In the genomic region with DNA sequence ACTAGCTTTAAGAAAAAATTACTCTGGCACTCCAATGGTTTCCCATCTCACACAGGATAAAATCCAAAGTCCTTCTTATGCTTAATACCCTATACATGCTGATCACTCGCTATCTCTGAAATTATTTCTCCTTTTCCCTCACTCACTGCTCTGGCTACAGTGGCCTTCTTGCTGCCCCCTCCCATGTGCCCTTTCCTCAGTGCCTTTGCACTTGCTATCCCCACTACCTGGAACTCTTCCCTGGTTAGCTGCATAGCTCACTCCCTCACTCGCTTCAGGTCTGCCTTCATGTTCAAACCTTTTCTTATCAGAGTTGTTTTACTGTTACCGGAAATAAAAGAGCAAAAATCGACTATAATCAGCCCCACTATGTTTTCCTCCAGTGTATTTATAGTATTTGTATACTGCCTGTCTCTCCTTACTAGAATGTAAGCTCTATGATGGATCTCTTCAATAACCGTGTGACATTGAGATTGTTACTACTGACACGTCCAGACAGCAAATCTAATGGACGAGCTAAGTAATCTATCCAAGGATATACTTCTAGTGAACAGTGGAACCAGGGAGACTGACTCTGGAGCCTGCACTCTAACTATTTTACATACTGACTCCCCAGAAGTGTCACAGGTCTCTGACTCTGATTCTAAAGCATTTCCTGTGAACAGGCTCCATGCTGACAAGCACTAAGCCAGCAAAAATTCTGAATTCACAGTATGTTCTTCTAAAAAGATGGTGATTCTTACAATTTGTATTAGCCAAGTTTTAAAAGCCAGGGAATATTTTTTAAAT, we compare ENCODE assay signal across 11 cellular contexts. TPM values are rescaled to one million over a fixed set of nuclear protein-coding genes. Genes with fewer than 3 reads are reported as not detected.
DNase-seq lines count a peak whose midpoint lies in the region; ATAC-seq, FAIRE-seq and TF ChIP-seq lines count a peak whose summit lies in the region.
"Had no signal": no experiment of that assay in that cellular context is flagged by ENCODE, and none has a peak within 500 bp of the region (broad histone marks: within the 10 kb centered on the region; RNA-seq: fewer than 3 reads in every experiment).

No MANE protein-coding gene starts in this region.

- intact Hi-C loops in dorsolateral prefrontal cortex (cut with DNase I): no loop called here

- no peaks in the 10 kb centered on the region for H3K9me3 Mint-ChIP-seq in astrocyte (ENCODE audit: unreplicated experiment)
- H3K9me3 Mint-ChIP-seq: activated B cell treated with CpG ODN at 0.5 μM for 24 hours had no signal

- peak overlapping the region; percentile 66 for H3K4me2 ChIP-seq in astrocyte (ENCODE audit: low read length)
- peak overlapping the region; percentile 63 for H3K4me2 ChIP-seq in keratinocyte (ENCODE audit: control insufficient read depth, extremely low read depth, insufficient read depth, low read depth, low read length)

- no peaks in the 10 kb centered on the region for H3K36me3 Mint-ChIP-seq in astrocyte (ENCODE audit: low read depth, unreplicated experiment)

- H3K4me1 ChIP-seq in astrocyte (ENCODE audit: insufficient read depth, low read length) (peaks cover 28% of the 10 kb centered on the region), keratinocyte (ENCODE audit: control insufficient read depth, extremely low read depth, insufficient read depth, low read length) (peaks cover 30% of the 10 kb centered on the region)

- no peaks in the 10 kb centered on the region for H4K20me1 ChIP-seq in astrocyte (ENCODE audit: insufficient read depth, low read length)
- no peaks in the 10 kb centered on the region for H4K20me1 ChIP-seq in keratinocyte (ENCODE audit: control insufficient read depth, extremely low read depth, insufficient read depth, low read length)

- no peak for TF ChIP-seq POLR2A in erythroblast (IDR thresholded peaks at IDR 0.05; ENCODE audit: low read length)

- H2AFZ ChIP-seq in astrocyte (ENCODE audit: low read depth, low read length) (peak overlapping the region; percentile 82), keratinocyte (ENCODE audit: control insufficient read depth, low read length) (no peak overlapping the region)

- no peaks in the 10 kb centered on the region for H3K9me1 ChIP-seq in keratinocyte (ENCODE audit: control insufficient read depth, extremely low read depth, insufficient read depth, low read length)

- H3K27ac ChIP-seq in 22Rv1 (peak overlapping the region; percentile 39), astrocyte (ENCODE audit: low read depth, low read length) (peak overlapping the region; percentile 59), keratinocyte (ENCODE audit: control insufficient read depth, insufficient read depth, low read length) (peak overlapping the region; percentile 44), dorsolateral prefrontal cortex (peak overlapping the region in 7 of 59 donors; percentile 5 to 51 (median 30))

- FAIRE-seq in astrocyte (lab: Jason Lieb, UNC) (peak; percentile 73), keratinocyte (lab: Jason Lieb, UNC) (peak; percentile 69)
- FAIRE-seq: endometrium had no signal

- H3K36me3 ChIP-seq in astrocyte (ENCODE audit: insufficient read depth, low read length) (no peaks in the 10 kb centered on the region), keratinocyte (ENCODE audit: control insufficient read depth in 2 of 2, extremely low read depth in 1 of 2, insufficient read depth in 2 of 2, low read length in 2 of 2) (no peaks in the 10 kb centered on the region)

- H3K4me3 Mint-ChIP-seq in astrocyte (ENCODE audit: unreplicated experiment): no peak overlapping the region
- H3K4me3 Mint-ChIP-seq: activated B cell treated with CpG ODN at 0.5 μM for 24 hours had no signal

- H3K27ac Mint-ChIP-seq in astrocyte (ENCODE audit: unreplicated experiment): no peak overlapping the region
- H3K27ac Mint-ChIP-seq: activated B cell treated with CpG ODN at 0.5 μM for 24 hours had no signal

- no peak overlapping the region for H3K4me3 ChIP-seq in astrocyte (ENCODE audit: insufficient read depth, low read depth, low read length)
- H3K4me3 ChIP-seq in keratinocyte (ENCODE audit: control insufficient read depth in 2 of 3, extremely low read depth in 1 of 3, insufficient read depth in 2 of 3, low read depth in 1 of 3, low read length in 3 of 3): peak overlapping the region in 1 of 3 experiments; percentile 4
- H3K4me3 ChIP-seq in dorsolateral prefrontal cortex: peak overlapping the region in 1 of 59 donors; percentile 7
- H3K4me3 ChIP-seq: skin epidermis had no signal

- H3K79me2 ChIP-seq in astrocyte (ENCODE audit: insufficient read depth, low read length) (peaks cover 3% of the 10 kb centered on the region), keratinocyte (ENCODE audit: control insufficient read depth, insufficient read depth, low read length) (peaks cover 65% of the 10 kb centered on the region)

- H3K9ac ChIP-seq in astrocyte (ENCODE audit: low read length): peak overlapping the region; percentile 47
- no peak overlapping the region for H3K9ac ChIP-seq in keratinocyte (ENCODE audit: control insufficient read depth, extremely low read depth, insufficient read depth, low read length)

- H3K4me1 Mint-ChIP-seq in astrocyte (ENCODE audit: low read depth, unreplicated experiment): no peaks in the 10 kb centered on the region

- dilution Hi-C loops in keratinocyte (cut with MboI; ENCODE audit: extremely low pct_ligation_motif_present, low sequenced_read_pairs): no loop called here

- ATAC-seq in GM21825 (IDR thresholded peaks at IDR 0.05; ENCODE audit: unreplicated experiment): peak; percentile 44

- H3K9me3 ChIP-seq in astrocyte (ENCODE audit: insufficient read depth, low read depth, low read length) (no peaks in the 10 kb centered on the region), keratinocyte (ENCODE audit: control insufficient read depth, low read depth, low read length) (no peaks in the 10 kb centered on the region)

- TF ChIP-seq CTCF in 22Rv1 (IDR thresholded peaks at IDR 0.05) (no peak), astrocyte (IDR thresholded peaks at IDR 0.05; ENCODE audit: insufficient read depth, low read depth, low read length) (no peak), keratinocyte (optimal IDR thresholded peaks at IDR 0.05 in 1 of 3, IDR thresholded peaks at IDR 0.05 in 1 of 3, conservative IDR thresholded peaks at IDR 0.05 in 1 of 3; ENCODE audit: extremely low read depth in 1 of 3, insufficient read depth in 2 of 3, low read length in 3 of 3) (no peak), dorsolateral prefrontal cortex (IDR thresholded peaks at IDR 0.05 in 54 of 56, conservative IDR thresholded peaks at IDR 0.05 in 2 of 56; ENCODE audit: low read depth in 1 of 56, partially characterized antibody in 56 of 56) (no peak)

- DNase-seq in astrocyte (ENCODE audit: low read depth): peak; percentile 82
- no peak for DNase-seq in keratinocyte (ENCODE audit: low read depth, low spot score)
- DNase-seq in NCI-H1105 (lab: John Stamatoyannopoulos, UW): no peak
- DNase-seq in erythroblast (lab: John Stamatoyannopoulos, UW): no peak
- no peak for DNase-seq in T-helper 9 cell
- DNase-seq in dorsolateral prefrontal cortex: no peak
- DNase-seq: activated B cell treated with CpG ODN at 0.5 μM for 24 hours had no signal

- H3K27me3 ChIP-seq in astrocyte (ENCODE audit: insufficient read depth, low read length): no peaks in the 10 kb centered on the region
- no peaks in the 10 kb centered on the region for H3K27me3 ChIP-seq in keratinocyte (ENCODE audit: control insufficient read depth, extremely low read depth, insufficient read depth, low read length)
- H3K27me3 ChIP-seq in dorsolateral prefrontal cortex: no peaks in the 10 kb centered on the region

- no peaks in the 10 kb centered on the region for H3K27me3 Mint-ChIP-seq in astrocyte (ENCODE audit: low read depth, unreplicated experiment)
- H3K27me3 Mint-ChIP-seq: activated B cell treated with CpG ODN at 0.5 μM for 24 hours had no signal

RNA-seq across cellular contexts. Expression of a gene that starts 25.1 kb away (rescaled TPM):
- 4.2 and 4.6 TPM in 2 replicates for total RNA-seq in astrocyte
- 48.0 to 88.3 TPM (median 59.0 TPM) in 3 replicates for polyA plus RNA-seq in keratinocyte
- 29.3 TPM for polyA plus RNA-seq in keratinocyte (2011; ENCODE audit: low read depth)
- polyA plus RNA-seq in keratinocyte (2011; cell fraction: cytosol; rRNA removed): 53.4 and 63.7 TPM in 2 replicates
- 52.6 and 53.1 TPM in 2 replicates for polyA plus RNA-seq in keratinocyte (2011; cell fraction: nucleus; rRNA removed)
- polyA plus RNA-seq in keratinocyte (2012; ENCODE audit: low replicate concordance): 52.0 and 70.9 TPM in 2 replicates
- polyA minus RNA-seq in keratinocyte: 15.1 to 56.8 TPM (median 27.8 TPM) in 3 replicates
- 22.8 TPM for polyA minus RNA-seq in keratinocyte (2011; cell fraction: cytosol; rRNA and poly(A)+ RNA removed)
- 15.8 and 39.4 TPM in 2 replicates for polyA minus RNA-seq in keratinocyte (2011; cell fraction: nucleus; rRNA and poly(A)+ RNA removed)
- 100 to 1,000 TPM in 9 of 120 experiments, 10 to 100 TPM in 111; 12.0 to 124 (median 62.9) TPM for total RNA-seq in dorsolateral prefrontal cortex
